Comparison of ENCODE assay signal across 15 cellular contexts in genomic region chr1:167987174-167987573, GRCh38.
"Had no signal": no experiment of that assay in that cellular context is flagged by ENCODE, and none has a peak within 500 bp of the region (broad histone marks: within the 10 kb centered on the region; RNA-seq: fewer than 3 reads in every experiment).

No MANE protein-coding gene starts in this region.

- DNase-seq: activated CD4-positive, alpha-beta T cell treated with anti-CD3 and anti-CD28 coated beads, Interleukin-2, amount 50 U/mL, for 48 hours; activated CD4-positive, CD25-positive, alpha-beta regulatory T cell treated with anti-CD3 and anti-CD28 coated beads, Interleukin-2, amount 50 U/mL, for 72 hours; activated naive CD4-positive, alpha-beta T cell treated with anti-CD3 and anti-CD28 coated beads for 36 hours; head of caudate nucleus; left cardiac atrium; lower lobe of right lung; nephron progenitor cell; occipital lobe; stimulated activated CD4-positive, alpha-beta T cell treated with anti-CD3 and anti-CD28 coated beads, Interleukin-15, amount 100 ng/mL, for 24 hours; stimulated activated CD4-positive, alpha-beta T cell treated with anti-CD3 and anti-CD28 coated beads, Interleukin-4, amount 100 ng/mL, for 1 hour; stimulated activated naive B cell treated with anti-CD40 and anti-IgM and Interleukin-4, amounts not matched to agents 10 μg/mL and 1 μg/mL and 100 μg/mL, for 72 hours; T-helper 9 cell; thyroid gland had no signal

- H3K27me3 ChIP-seq: right atrium auricular region, thyroid gland had no signal

- H3K27ac ChIP-seq: lower lobe of right lung, right atrium auricular region, skin epidermis, thyroid gland had no signal

- H3K9me3 ChIP-seq: lower lobe of right lung, right atrium auricular region, thyroid gland had no signal

- H3K4me3 ChIP-seq: lower lobe of right lung, right atrium auricular region, skin epidermis, thyroid gland had no signal

- H3K4me1 ChIP-seq: right atrium auricular region had no signal

- ATAC-seq: left cardiac atrium; lower lobe of right lung; stimulated activated naive B cell treated with anti-CD40 and anti-IgM and Interleukin-4, amounts not matched to agents 10 μg/mL and 1 μg/mL and 100 μg/mL, for 72 hours had no signal
